ENCODE assay signal across 1 cellular context in genomic region chr10:1199897-1200721, GRCh38.
TF ChIP-seq lines count a peak whose summit lies in the region.

No MANE protein-coding gene starts in this region.

TF ChIP-seq in GM23338, 12 proteins besides CTCF, POLR2A, EP300 and RAD21 (continued from another document):
- TF ChIP-seq ZNF462 (CRISPR knock-in tag; IDR thresholded peaks at IDR 0.05) (no peak), EZH2phosphoT487 (IDR thresholded peaks at IDR 0.05; ENCODE audit: unreplicated experiment) (no peak), CREB1 (CRISPR knock-in tag; IDR thresholded peaks at IDR 0.05; ENCODE audit: low read depth) (no peak), ETS1 (IDR thresholded peaks at IDR 0.05) (no peak), JUNB (IDR thresholded peaks at IDR 0.05; ENCODE audit: unreplicated experiment) (no peak), STAT1 (IDR thresholded peaks at IDR 0.05; ENCODE audit: unreplicated experiment) (no peak), NANOG (IDR thresholded peaks at IDR 0.05; ENCODE audit: borderline replicate concordance) (no peak)
